Comparison of ENCODE assay signal across 4 cellular contexts in genomic region chr17:77066165-77066564, GRCh38.
"Had no signal": no experiment of that assay in that cellular context is flagged by ENCODE, and none has a peak within 500 bp of the region (broad histone marks: within the 10 kb centered on the region; RNA-seq: fewer than 3 reads in every experiment).

No MANE protein-coding gene starts in this region.

- H3K36me3 ChIP-seq: esophagus muscularis mucosa, gastrocnemius medialis, neutrophil had no signal

- H3K9me3 ChIP-seq: esophagus muscularis mucosa, gastrocnemius medialis, neutrophil had no signal

- DNase-seq: gastrocnemius medialis had no signal

- H3K4me3 ChIP-seq: esophagus muscularis mucosa, gastrocnemius medialis had no signal

- ATAC-seq: gastrocnemius medialis had no signal

- H3K4me1 ChIP-seq: esophagus muscularis mucosa, gastrocnemius medialis had no signal

- H3K27ac ChIP-seq: epithelial cell of prostate, esophagus muscularis mucosa, gastrocnemius medialis, neutrophil had no signal
